Comparison of ENCODE assay signal across 8 cellular contexts in genomic region chr9:35646583-35647265, GRCh38. TPM values are rescaled to one million over a fixed set of nuclear protein-coding genes. Genes with fewer than 3 reads are reported as not detected.
DNase-seq lines count a peak whose midpoint lies in the region; ATAC-seq lines count a peak whose summit lies in the region.

No MANE protein-coding gene starts in this region.

- peak overlapping the region; percentile 89 to 99 (median 99) for H3K27ac Mint-ChIP-seq in IgD-negative memory B cell

- peak; percentile 75 for ATAC-seq in GM21619 (IDR thresholded peaks at IDR 0.05; ENCODE audit: unreplicated experiment)

- H3K4me3 Mint-ChIP-seq in IgD-negative memory B cell: peak overlapping the region; percentile 96 to 99 (median 98)

- 0% methylated on average over 51 to 54 of the region's 54 CpGs for WGBS in esophagus, 2 donors

- H3K9me3 ChIP-seq in esophagus (ENCODE audit: control insufficient read depth in 2 of 2, insufficient read depth in 1 of 2, low read depth in 1 of 2, low read length in 1 of 2) (no peaks in the 10 kb centered on the region), muscle layer of duodenum (ENCODE audit: control insufficient read depth in 1 of 2, low read length in 2 of 2) (no peaks in the 10 kb centered on the region)

- no peaks in the 10 kb centered on the region for H3K27me3 Mint-ChIP-seq in IgD-negative memory B cell

- peak; percentile 78 for DNase-seq in DMS79 (lab: John Stamatoyannopoulos, UW)
- peak; percentile 95 for DNase-seq in OCI-M1 (lab: John Stamatoyannopoulos, UW)
- DNase-seq in activated T-cell treated with anti-CD3 and anti-CD28 coated beads, Interleukin-2, amount 50 U/mL, for 1 hour: peak; percentile 96
- peak; percentile 83 for DNase-seq in stimulated activated CD8-positive, alpha-beta memory T cell treated with anti-CD3 and anti-CD28 coated beads, Interleukin-7, amount 100 ng/mL, for 24 hours (ENCODE audit: low read depth)

- H3K9me3 Mint-ChIP-seq in IgD-negative memory B cell: no peaks in the 10 kb centered on the region

- H3K4me3 ChIP-seq in esophagus (ENCODE audit: low read depth in 1 of 2, low read length in 2 of 2) (peak overlapping the region; percentile 48 to 54), muscle layer of duodenum (ENCODE audit: low read depth in 1 of 2, low read length in 2 of 2) (peak overlapping the region; percentile 74 to 87)

- H3K36me3 ChIP-seq in esophagus (ENCODE audit: control insufficient read depth in 2 of 2, insufficient read depth in 2 of 2, low read length in 1 of 2): no peaks in the 10 kb centered on the region
- no peaks in the 10 kb centered on the region for H3K36me3 ChIP-seq in muscle layer of duodenum (ENCODE audit: control insufficient read depth in 1 of 2, insufficient read depth in 2 of 2, low read length in 2 of 2)

- H3K4me1 ChIP-seq in esophagus (ENCODE audit: control insufficient read depth in 2 of 2, insufficient read depth in 2 of 2, low read length in 1 of 2): no peaks in the 10 kb centered on the region
- peaks cover 5 to 10% of the 10 kb centered on the region in 2 donors for H3K4me1 ChIP-seq in muscle layer of duodenum (ENCODE audit: control insufficient read depth in 1 of 2, insufficient read depth in 2 of 2, low read length in 2 of 2)

- H3K36me3 Mint-ChIP-seq in IgD-negative memory B cell: peaks cover 13% of the 10 kb centered on the region

- no peaks in the 10 kb centered on the region for H3K27me3 ChIP-seq in esophagus (ENCODE audit: control insufficient read depth in 1 of 2, insufficient read depth in 2 of 2, low read length in 2 of 2)
- no peaks in the 10 kb centered on the region for H3K27me3 ChIP-seq in muscle layer of duodenum (ENCODE audit: low read depth, low read length)

- H3K27ac ChIP-seq in esophagus (ENCODE audit: low read depth in 2 of 2, low read length in 1 of 2) (peak overlapping the region; percentile 76 to 84), muscle layer of duodenum (ENCODE audit: low read length) (peak overlapping the region; percentile 96)

- H3K4me1 Mint-ChIP-seq in IgD-negative memory B cell: peaks cover 32 to 51% (median 33%) of the 10 kb centered on the region in 3 donors

RNA-seq across cellular contexts. Expression of gene SIT1, which starts 4.0 kb away (rescaled TPM):
- polyA plus RNA-seq in IgD-negative memory B cell (188 TPM), esophagus (under 1 TPM; 0.75 to 0.88 TPM)

RNA-seq across cellular contexts. Expression of gene RMRP, which starts 11.1 kb away (rescaled TPM):
- polyA plus RNA-seq in IgD-negative memory B cell (30.5 TPM), esophagus (100 to 1,000 TPM in 1 of 2 donors, 1 to 10 TPM in 1; 3.3 to 333 TPM)

RNA-seq across cellular contexts. Expression of gene CCDC107, which starts 11.4 kb away (rescaled TPM):
- polyA plus RNA-seq in IgD-negative memory B cell (77.4 TPM), esophagus (10 to 100 TPM; 17.3 to 21.1 TPM)

RNA-seq across cellular contexts. Expression of gene ARHGEF39, which starts 18.3 kb away (rescaled TPM):
- polyA plus RNA-seq in IgD-negative memory B cell (0.64 TPM), esophagus (1 to 10 TPM; 2.4 to 4.0 TPM)

RNA-seq across cellular contexts. Expression of gene CA9, which starts 27.0 kb away (rescaled TPM):
- polyA plus RNA-seq in IgD-negative memory B cell (not detected), esophagus (under 1 TPM; 0.18 to 0.94 TPM)

Comparison
In these comparisons a context has a peak if more than half of its experiments do, and no peak if none do; other contexts are left out.
1. Peak in every context shown above with its lines: DNase-seq, ATAC-seq, H3K4me3 ChIP-seq and H3K27ac ChIP-seq.
2. RNA of gene SIT1, which starts 4.0 kb away (polyA plus RNA-seq): 188 TPM in IgD-negative memory B cell (single experiment); 0.75 to 0.88 TPM in esophagus; every median in the first group is over 100 times any median in the second.